In genomic region chr5:1381370-1382247, GRCh38 we compare ENCODE assay signal across 20 cellular contexts. TPM values are rescaled to one million over a fixed set of nuclear protein-coding genes. Genes with fewer than 3 reads are reported as not detected.
DNase-seq lines count a peak whose midpoint lies in the region; ATAC-seq, FAIRE-seq and TF ChIP-seq lines count a peak whose summit lies in the region.
"Had no signal": no experiment of that assay in that cellular context is flagged by ENCODE, and none has a peak within 500 bp of the region (broad histone marks: within the 10 kb centered on the region; RNA-seq: fewer than 3 reads in every experiment).

No MANE protein-coding gene starts in this region.

- no peak overlapping the region for H3K18ac ChIP-seq in H1 (ENCODE audit: extremely low read depth, low read length)
- H3K18ac ChIP-seq in neuronal stem cell (ENCODE audit: low read length): peak overlapping the region; percentile 60

- H3K4me2 ChIP-seq in H1 (ENCODE audit: insufficient read depth in 1 of 2, low read depth in 2 of 2, low read length in 2 of 2) (no peak overlapping the region), neuronal stem cell (ENCODE audit: insufficient read depth, low read length, poor library complexity, severe bottlenecking) (no peak overlapping the region)

- H3K36me3 ChIP-seq in H1 (ENCODE audit: control insufficient read depth in 2 of 4, insufficient read depth in 4 of 4, low read length in 3 of 4) (no peaks in the 10 kb centered on the region), neuronal stem cell (replicated peaks in 1 of 2; ENCODE audit: control insufficient read depth in 2 of 2, insufficient read depth in 2 of 2, low read length in 2 of 2) (peaks cover 0 to 2% of the 10 kb centered on the region in 2 donors)
- H3K36me3 ChIP-seq: esophagus squamous epithelium, upper lobe of left lung, WERI-Rb-1 had no signal

- no peak overlapping the region for H4K5ac ChIP-seq in H1 (ENCODE audit: insufficient read length, low read depth, low read length)

- intact Hi-C loops in CD4-positive, alpha-beta T cell (cut with DNase I, micrococcal nuclease): loop anchor here (2.0 to 10.0 kb wide), 4 partner anchors 86 to 487 kb away; partner anchors contain the start of genes BRD9 (in 1 of the 2) and TRIP13 (in 1 of the 2)

- peaks cover 21% of the 10 kb centered on the region for H3K4me1 Mint-ChIP-seq in CD4-positive, alpha-beta T cell (ENCODE audit: low read depth)

- no peaks in the 10 kb centered on the region for H3K9me3 ChIP-seq in CD4-positive, alpha-beta T cell (ENCODE audit: control insufficient read depth, low read length)
- H3K9me3 ChIP-seq in H1 (ENCODE audit: insufficient read depth in 2 of 2, low read depth in 1 of 2, low read length in 1 of 2): peaks cover 5 to 10% of the 10 kb centered on the region in 2 experiments; a peak in 3 of 4 replicates
- peaks cover 11 to 13% of the 10 kb centered on the region in 2 donors for H3K9me3 ChIP-seq in neuronal stem cell (replicated peaks in 1 of 2; ENCODE audit: control insufficient read depth in 2 of 2, insufficient read depth in 1 of 2, low read depth in 1 of 2, low read length in 2 of 2)
- H3K9me3 ChIP-seq: esophagus squamous epithelium, upper lobe of left lung had no signal

- no peak for TF ChIP-seq EP300 in H1 (IDR thresholded peaks at IDR 0.05; ENCODE audit: borderline replicate concordance in 1 of 2, low read depth in 2 of 2, low read length in 2 of 2)

- no peak overlapping the region for H3K27ac Mint-ChIP-seq in CD4-positive, alpha-beta T cell
- H3K27ac Mint-ChIP-seq: activated naive CD4-positive, alpha-beta T cell treated with anti-CD3 and anti-CD28 coated beads, Interleukin-2, amount 50 U/mL, for 24 hours; activated T-helper 2 cell treated with anti-CD3 and anti-CD28 coated beads, Interferon-gamma antibody, Interleukin-2, Interleukin-4, amounts not matched to agents 10 μg/mL and 5 μg/mL and 100 μg/mL, durations not matched to agents 14 hours and 24 hours and 36 hours had no signal

- TF ChIP-seq POLR2A in GM12891 (IDR thresholded peaks at IDR 0.05; ENCODE audit: low read depth, low read length) (no peak), H1 (IDR thresholded peaks at IDR 0.05; ENCODE audit: control extremely low read depth in 1 of 2, low read depth in 2 of 2, low read length in 2 of 2) (no peak)

- H2BK5ac ChIP-seq in H1 (ENCODE audit: low read depth, low read length) (no peak overlapping the region), neuronal stem cell (ENCODE audit: low read length) (no peak overlapping the region)

- H3K27me3 Mint-ChIP-seq in CD4-positive, alpha-beta T cell: no peaks in the 10 kb centered on the region
- H3K27me3 Mint-ChIP-seq: activated naive CD4-positive, alpha-beta T cell treated with anti-CD3 and anti-CD28 coated beads, Interleukin-2, amount 50 U/mL, for 24 hours had no signal

- H3K79me1 ChIP-seq in H1 (ENCODE audit: low read depth, low read length): no peaks in the 10 kb centered on the region
- H3K79me1 ChIP-seq in neuronal stem cell (ENCODE audit: low read depth, low read length): peaks cover 3% of the 10 kb centered on the region

- CTCF ChIA-PET in CD4-positive, alpha-beta T cell (lab: Charles Lee): interaction anchor here (1.0 to 1.5 kb wide), 3 partner anchors 27 to 53 kb away, joined by 3 to 12 read pairs (median 3); partner anchors contain the start of gene CLPTM1L
- CTCF ChIA-PET in H1 (lab: Charles Lee; ENCODE audit: partially characterized antibody) (interaction anchor here (0.6 to 4.0 kb wide), 13 partner anchors 17 to 264 kb away, joined by 3 to 31 read pairs (median 7); no protein-coding TSS in a partner anchor), RWPE1 (lab: Yijun Ruan, JAX) (interaction anchor here (0.9 to 1.2 kb wide), 2 partner anchors 220 to 272 kb away, joined by 3 to 4 read pairs; no protein-coding TSS in a partner anchor)

- no peaks in the 10 kb centered on the region for H3K79me2 ChIP-seq in H1 (ENCODE audit: control insufficient read depth in 1 of 2, insufficient read depth in 2 of 2, low read length in 2 of 2)

- H2AK5ac ChIP-seq in H1 (ENCODE audit: low read depth, low read length): no peak overlapping the region; the same call in 1 of the 2 replicates
- H2AK5ac ChIP-seq in neuronal stem cell (ENCODE audit: low read depth, low read length): peak overlapping the region; percentile 25

- H3K9me3 Mint-ChIP-seq in CD4-positive, alpha-beta T cell: no peaks in the 10 kb centered on the region
- H3K9me3 Mint-ChIP-seq: activated naive CD4-positive, alpha-beta T cell treated with anti-CD3 and anti-CD28 coated beads, Interleukin-2, amount 50 U/mL, for 24 hours; activated T-helper 2 cell treated with anti-CD3 and anti-CD28 coated beads, Interferon-gamma antibody, Interleukin-2, Interleukin-4, amounts not matched to agents 10 μg/mL and 5 μg/mL and 100 μg/mL, durations not matched to agents 14 hours and 24 hours and 36 hours had no signal

- H2BK20ac ChIP-seq in H1 (ENCODE audit: low read length): peak overlapping the region; percentile 66

- H2BK12ac ChIP-seq in H1 (ENCODE audit: low read depth, low read length) (no peak overlapping the region; the same call in 1 of the 2 replicates), neuronal stem cell (ENCODE audit: low read length) (peak overlapping the region; percentile 63)

- H3K4me3 Mint-ChIP-seq in CD4-positive, alpha-beta T cell: peak overlapping the region; percentile 27
- H3K4me3 Mint-ChIP-seq: activated naive CD4-positive, alpha-beta T cell treated with anti-CD3 and anti-CD28 coated beads, Interleukin-2, amount 50 U/mL, for 24 hours had no signal

- POLR2A ChIA-PET in CD4-positive, alpha-beta T cell (lab: Charles Lee): no interaction called here
- POLR2A ChIA-PET in H1 (lab: Charles Lee; ENCODE audit: partially characterized antibody) (interaction anchor here (0.5 to 1.3 kb wide), 4 partner anchors 36 to 194 kb away, joined by 3 to 4 read pairs (median 3); partner anchors contain the start of gene CLPTM1L), RWPE1 (lab: Yijun Ruan, JAX; ENCODE audit: low non-redundant PET) (no interaction called here)

- no peak overlapping the region for H3K4me3 ChIP-seq in H1 (ENCODE audit: extremely low read depth in 1 of 4, insufficient read depth in 2 of 4, low read depth in 3 of 4, low read length in 4 of 4)
- peak overlapping the region in 1 of 2 donors; percentile 74 for H3K4me3 ChIP-seq in neuronal stem cell (ENCODE audit: low read length in 2 of 2)

- peak overlapping the region; percentile 26 for H2BK120ac ChIP-seq in H1 (replicated peaks; ENCODE audit: low read depth, low read length)
- H2BK120ac ChIP-seq in neuronal stem cell (ENCODE audit: low read depth, low read length): no peak overlapping the region

- no peak overlapping the region; the same call in 1 of the 2 replicates for H4K8ac ChIP-seq in H1 (ENCODE audit: extremely low read depth, insufficient read depth, low read length)
- H4K8ac ChIP-seq in neuronal stem cell (ENCODE audit: low read depth, low read length): no peak overlapping the region

- no peak for ATAC-seq in CD4-positive, alpha-beta T cell (ENCODE audit: poor library complexity)

- H3K23me2 ChIP-seq in H1 (ENCODE audit: low read depth, low read length): peaks cover 10% of the 10 kb centered on the region; the same call in 1 of the 2 replicates

- H2AFZ ChIP-seq in H1 (ENCODE audit: low read length) (no peak overlapping the region), neuronal stem cell (ENCODE audit: low read length) (no peak overlapping the region)

- H4K91ac ChIP-seq in H1 (replicated peaks; ENCODE audit: insufficient read length, low read length) (peak overlapping the region; percentile 60), neuronal stem cell (ENCODE audit: low read depth, low read length, poor library complexity) (no peak overlapping the region)

- peaks cover 0 to 5% of the 10 kb centered on the region in 2 experiments for H4K20me1 ChIP-seq in H1 (replicated peaks in 1 of 2; ENCODE audit: control insufficient read depth in 1 of 2, insufficient read depth in 2 of 2, low read length in 2 of 2)

- no peak overlapping the region for H3K9ac ChIP-seq in H1 (replicated peaks in 1 of 4; ENCODE audit: extremely low read depth in 1 of 4, low read depth in 3 of 4, low read length in 3 of 4)
- H3K9ac ChIP-seq in neuronal stem cell (ENCODE audit: low read depth, low read length, poor library complexity): peak overlapping the region; percentile 63

- WGBS in H1 (ENCODE audit: extremely low coverage in 1 of 2, insufficient coverage in 1 of 2, insufficient read length in 1 of 2, insufficient replicate concordance in 2 of 2, low coverage in 1 of 2, low lambda C conversion rate in 2 of 2, missing lambda C conversion rate in 1 of 2), 2 experiments: 87% methylated on average over 25 of the region's 25 CpGs; no CpG with 5 or more reads in 1 of the 2 experiments
- no CpG with 5 or more reads among the region's 25 CpGs for WGBS in neuronal stem cell (ENCODE audit: extremely low coverage in 2 of 2, insufficient read length in 2 of 2, insufficient replicate concordance in 1 of 2), 2 donors

- peaks cover 3% of the 10 kb centered on the region for H3K36me3 Mint-ChIP-seq in CD4-positive, alpha-beta T cell (ENCODE audit: low read depth)
- H3K36me3 Mint-ChIP-seq: activated naive CD4-positive, alpha-beta T cell treated with anti-CD3 and anti-CD28 coated beads, Interleukin-2, amount 50 U/mL, for 24 hours had no signal

- H2BK15ac ChIP-seq in H1 (ENCODE audit: low read length): peak overlapping the region; percentile 75; the same call in 1 of the 2 replicates
- H2BK15ac ChIP-seq in neuronal stem cell (ENCODE audit: low read length): no peak overlapping the region

- FAIRE-seq in GM12891 (lab: Jason Lieb, UNC) (peak; percentile 51), H1 (lab: Jason Lieb, UNC) (no peak)

- H3K27me3 ChIP-seq in CD4-positive, alpha-beta T cell (ENCODE audit: control insufficient read depth, insufficient read depth, low read length): no peaks in the 10 kb centered on the region
- peaks cover 4 to 40% (median 34%) of the 10 kb centered on the region in 4 experiments for H3K27me3 ChIP-seq in H1 (replicated peaks in 1 of 4; ENCODE audit: control insufficient read depth in 3 of 4, extremely low read depth in 1 of 4, insufficient read depth in 3 of 4, low read length in 3 of 4)
- peaks cover under 1 to 60% (median 44%) of the 10 kb centered on the region in 3 experiments for H3K27me3 ChIP-seq in neuronal stem cell (ENCODE audit: control insufficient read depth in 3 of 3, insufficient read depth in 3 of 3, low read depth in 1 of 3, low read length in 3 of 3)
- H3K27me3 ChIP-seq: upper lobe of left lung had no signal

- H3K14ac ChIP-seq in H1 (ENCODE audit: insufficient read length): no peak overlapping the region
- peak overlapping the region; percentile 90 for H3K14ac ChIP-seq in neuronal stem cell (ENCODE audit: low read length)

- H3K4ac ChIP-seq in H1 (replicated peaks; ENCODE audit: insufficient read length, low read depth, low read length): no peak overlapping the region
- no peak overlapping the region for H3K4ac ChIP-seq in neuronal stem cell (ENCODE audit: low read length)

- no peak for DNase-seq in CD4-positive, alpha-beta T cell
- no peak for DNase-seq in GM12891 (ENCODE audit: insufficient read length, low spot score)
- DNase-seq in H1 (ENCODE audit: low read depth in 1 of 2, low spot score in 2 of 2): no peak
- no peak for DNase-seq in neuronal stem cell (ENCODE audit: low spot score)
- no peak for DNase-seq in RWPE1 (ENCODE audit: low spot score)
- no peak for DNase-seq in stimulated activated CD4-positive, alpha-beta T cell treated with anti-CD3 and anti-CD28 coated beads, Interleukin-4, amount 100 ng/mL, for 1 hour
- DNase-seq in HK-2 (ENCODE audit: unreplicated experiment): no peak
- DNase-seq: activated CD8-positive, alpha-beta memory T cell treated with anti-CD3 and anti-CD28 coated beads, Interleukin-2, amount 50 U/mL, for 4 hours; dermis blood vessel endothelial cell; esophagus squamous epithelium; foreskin melanocyte; NCI-H2029; NCI-H526 treated with DMSO at 0.1 percent for 48 hours; SIG-M5; T1000; upper lobe of left lung; WERI-Rb-1 had no signal

- no peak overlapping the region for H3K56ac ChIP-seq in H1 (replicated peaks; ENCODE audit: insufficient read length, low read depth, low read length)

- no peak overlapping the region for H3K23ac ChIP-seq in H1 (ENCODE audit: insufficient read length)
- H3K23ac ChIP-seq in neuronal stem cell (ENCODE audit: low read depth, low read length, poor library complexity): peak overlapping the region; percentile 96

- no peak for TF ChIP-seq RAD21 in H1 (IDR thresholded peaks at IDR 0.05 in 1 of 2, conservative IDR thresholded peaks at IDR 0.05 in 1 of 2; ENCODE audit: low read depth in 2 of 2, low read length in 2 of 2)

- no peak for TF ChIP-seq CTCF in CD4-positive, alpha-beta T cell (IDR thresholded peaks at IDR 0.05)
- TF ChIP-seq CTCF in H1 (IDR thresholded peaks at IDR 0.05; ENCODE audit: control extremely low read depth in 1 of 3, insufficient read depth in 1 of 3, low read depth in 1 of 3, low read length in 3 of 3) (no peak), RWPE1 (conservative IDR thresholded peaks at IDR 0.05; ENCODE audit: low read depth) (no peak)

- H3K4me1 ChIP-seq in H1 (replicated peaks in 1 of 4; ENCODE audit: control insufficient read depth in 3 of 4, insufficient read depth in 4 of 4, low read length in 3 of 4) (peaks cover 0 to 15% (median 9%) of the 10 kb centered on the region in 4 experiments; a peak in 6 of 7 replicates), neuronal stem cell (ENCODE audit: control insufficient read depth in 2 of 2, insufficient read depth in 1 of 2, low read depth in 1 of 2, low read length in 2 of 2) (peaks cover 9% of the 10 kb centered on the region in 2 donors)

- no peak overlapping the region for H3K27ac ChIP-seq in CD4-positive, alpha-beta T cell (ENCODE audit: low read depth, low read length)
- no peak overlapping the region for H3K27ac ChIP-seq in H1 (ENCODE audit: low read depth, low read length)
- no peak overlapping the region for H3K27ac ChIP-seq in neuronal stem cell (replicated peaks; ENCODE audit: low read length)
- H3K27ac ChIP-seq in RWPE1: no peak overlapping the region
- H3K27ac ChIP-seq: C4-2B, esophagus squamous epithelium, WERI-Rb-1 had no signal

RNA-seq across cellular contexts. Expression of gene CLPTM1L, which starts 36.7 kb away (rescaled TPM):
- total RNA-seq in CD4-positive, alpha-beta T cell: 10 to 100 TPM; 47.2 to 47.4 TPM
- polyA plus RNA-seq in GM12891 (2012; ENCODE audit: low read depth, missing spikeins): 51.8 TPM
- 102 and 109 TPM in 2 replicates for total RNA-seq in H1 (2021; fragmentation: NEBNext Ultra II Directional; extraction: Animal tissue kit (Norgen Biotek cat#: 25700))
- polyA plus RNA-seq in H1 (2011; rRNA removed): 119 and 122 TPM in 2 replicates
- 110 TPM for polyA plus RNA-seq in H1 (2011; cell fraction: cytosol; rRNA removed)
- 138 TPM for polyA plus RNA-seq in H1 (2011; cell fraction: nucleus; rRNA removed)
- polyA plus RNA-seq in H1 (2012, experiment 1 of 2): 78.3 to 114 TPM (median 89.5 TPM) in 4 replicates
- polyA plus RNA-seq in H1 (2012, experiment 2 of 2): 134 TPM
- 79.2 TPM for polyA plus RNA-seq in H1 (2013, experiment 1 of 2)
- 82.6 TPM for polyA plus RNA-seq in H1 (2013, experiment 2 of 2)
- polyA minus RNA-seq in H1 (2011; rRNA and poly(A)+ RNA removed): 97.1 and 170 TPM in 2 replicates
- 66.9 TPM for polyA minus RNA-seq in H1 (2011; cell fraction: cytosol; rRNA and poly(A)+ RNA removed)
- polyA minus RNA-seq in H1 (2011; cell fraction: nucleus; rRNA and poly(A)+ RNA removed): 56.8 TPM
- polyA plus RNA-seq in neuronal stem cell (2013, experiment 1 of 2): 49.2 TPM
- polyA plus RNA-seq in neuronal stem cell (2013, experiment 2 of 2): 50.1 TPM
